10 cellular contexts compared by ENCODE assay signal in the genomic region with DNA sequence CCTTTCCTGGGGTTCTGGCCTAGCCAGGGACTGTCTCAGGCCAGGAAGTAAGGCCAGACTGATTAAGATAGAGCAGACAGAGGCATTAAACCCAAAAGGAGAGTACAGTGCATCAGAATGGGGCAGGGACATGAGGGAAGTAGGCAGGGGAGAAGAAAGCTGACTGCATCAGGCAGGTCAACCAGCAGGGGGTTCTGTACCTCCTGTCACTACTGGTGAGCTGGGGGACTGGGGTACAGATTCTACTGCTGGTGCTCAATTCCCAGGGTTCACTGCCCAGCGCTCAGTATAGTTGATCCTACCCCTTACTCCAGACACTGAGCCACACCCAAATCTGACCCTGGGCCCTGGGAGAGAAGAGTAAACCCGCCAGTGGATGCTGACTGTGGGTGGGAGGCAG. TPM values are rescaled to one million over a fixed set of nuclear protein-coding genes. Genes with fewer than 3 reads are reported as not detected.
DNase-seq lines count a peak whose midpoint lies in the region; ATAC-seq and TF ChIP-seq lines count a peak whose summit lies in the region.
"Had no signal": no experiment of that assay in that cellular context is flagged by ENCODE, and none has a peak within 500 bp of the region (broad histone marks: within the 10 kb centered on the region; RNA-seq: fewer than 3 reads in every experiment).

No MANE protein-coding gene starts in this region.

- intact Hi-C loops in dorsolateral prefrontal cortex (cut with DNase I), result loop anchor here in 1 of 2 donors (2.0 kb wide), 1 partner anchor 51 kb away; no protein-coding TSS in a partner anchor
- intact Hi-C loops in spleen (cut with DNase I; ENCODE audit: low total_unique reads), result no loop called here

- no peak overlapping the region for H3K4me2 ChIP-seq in OCI-LY1 (ENCODE audit: low read length)

- no peak for ATAC-seq in HG02938 (IDR thresholded peaks at IDR 0.05; ENCODE audit: unreplicated experiment)
- no peak for ATAC-seq in GM18502 (IDR thresholded peaks at IDR 0.05; ENCODE audit: poor library complexity, unreplicated experiment)
- ATAC-seq: activated CD4-positive, CD25-positive, alpha-beta regulatory T cell treated with anti-CD3 and anti-CD28 coated beads, Interleukin-2, amount 50 U/mL, for 24 hours had no signal

- H3F3A ChIP-seq in OCI-LY1 (ENCODE audit: insufficient read depth, low read length), result no peaks in the 10 kb centered on the region

- H2AFZ ChIP-seq in OCI-LY1 (ENCODE audit: low read length), result no peak overlapping the region

- DNase-seq in dorsolateral prefrontal cortex (peak in 1 of 10 donors; percentile 21), spleen (no peak), KG1 (lab: John Stamatoyannopoulos, UW) (no peak)
- DNase-seq: pancreas had no signal

- H3K27me3 ChIP-seq in OCI-LY1 (ENCODE audit: insufficient read depth, low read length) (0 out of 2 replicates have a peak, but pooled peaks cover 8% of the 10 kb centered on the region), dorsolateral prefrontal cortex (no peaks in the 10 kb centered on the region), spleen (replicated peaks in 1 of 7) (peaks cover 0 to 20% (median 0%) of the 10 kb centered on the region in 7 donors)
- H3K27me3 ChIP-seq: pancreas had no signal

- no peaks in the 10 kb centered on the region for H3K79me2 ChIP-seq in OCI-LY1 (ENCODE audit: insufficient read depth, low read length)

- no peak overlapping the region for H3K9ac ChIP-seq in OCI-LY1 (ENCODE audit: low read length)

- no peaks in the 10 kb centered on the region for H4K20me1 ChIP-seq in OCI-LY1 (ENCODE audit: insufficient read depth, low read length)

- H3K4me3 ChIP-seq in OCI-LY1 (ENCODE audit: low read depth, low read length, poor library complexity, severe bottlenecking) (no peak overlapping the region), dorsolateral prefrontal cortex (peak overlapping the region; percentile 16 to 93 (median 69)), spleen (peak overlapping the region in 6 of 8 donors; percentile 10 to 57 (median 34))
- H3K4me3 ChIP-seq: pancreas had no signal

- H3K9me3 ChIP-seq in OCI-LY1 (ENCODE audit: low read length), result no peaks in the 10 kb centered on the region
- no peaks in the 10 kb centered on the region for H3K9me3 ChIP-seq in spleen
- H3K9me3 ChIP-seq: pancreas had no signal

- TF ChIP-seq CTCF in GM12874 (IDR thresholded peaks at IDR 0.05; ENCODE audit: insufficient read depth, low read depth, low read length) (peak; percentile 46), OCI-LY1 (IDR thresholded peaks at IDR 0.05; ENCODE audit: low read length) (peak; percentile 18; the same call in 1 of the 2 replicates), dorsolateral prefrontal cortex (IDR thresholded peaks at IDR 0.05 in 54 of 56, conservative IDR thresholded peaks at IDR 0.05 in 2 of 56; ENCODE audit: low read depth in 1 of 56, partially characterized antibody in 56 of 56) (peak in 43 of 56 donors; percentile 12 to 59 (median 39)), spleen (IDR thresholded peaks at IDR 0.05 in 8 of 11, conservative IDR thresholded peaks at IDR 0.05 in 3 of 11) (peak in 1 of 11 experiments; percentile 11)

- H3K27ac ChIP-seq in OCI-LY1 (ENCODE audit: low read depth, low read length, poor library complexity, severe bottlenecking) (no peak overlapping the region), dorsolateral prefrontal cortex (peak overlapping the region; percentile 89 to 100 (median 99)), spleen (peak overlapping the region in 7 of 8 donors; percentile 9 to 74 (median 66))
- H3K27ac ChIP-seq: pancreas had no signal

- WGBS in spleen, 5 donors, result 72 to 100% (median 81%) methylated on average over 2 of the region's 2 CpGs

- TF ChIP-seq POLR2A in spleen (IDR thresholded peaks at IDR 0.05), result no peak

- H3K9me2 ChIP-seq in OCI-LY1 (ENCODE audit: low read depth, low read length), result no peaks in the 10 kb centered on the region

- H3K36me3 ChIP-seq in OCI-LY1 (ENCODE audit: insufficient read depth, low read length), result no peaks in the 10 kb centered on the region
- H3K36me3 ChIP-seq in spleen, result no peaks in the 10 kb centered on the region
- H3K36me3 ChIP-seq: pancreas had no signal

- H3K4me1 ChIP-seq in OCI-LY1 (ENCODE audit: insufficient read depth, low read length, severe bottlenecking) (no peaks in the 10 kb centered on the region), spleen (peaks cover 2 to 68% (median 22%) of the 10 kb centered on the region in 6 donors)
- H3K4me1 ChIP-seq: pancreas had no signal

RNA-seq across cellular contexts. Expression of a gene that starts 12.9 kb away (rescaled TPM):
- total RNA-seq in dorsolateral prefrontal cortex (100 to 1,000 TPM in 25 of 120 experiments, 10 to 100 TPM in 95; 66.6 to 122 (median 90.6) TPM), spleen (10 to 100 TPM; 42.0 to 61.9 (median 50.3) TPM)
- 10 to 100 TPM; 12.7 to 17.3 (median 14.1) TPM for polyA plus RNA-seq in spleen

RNA-seq across cellular contexts. Expression of a gene that starts 39.1 kb away (rescaled TPM):
- total RNA-seq in dorsolateral prefrontal cortex (1 to 10 TPM in 1 of 120 experiments, under 1 TPM in 116, not detected in 3; 0.10 to 1.0 (median 0.30) TPM), spleen (1 to 10 TPM; 1.1 to 1.7 (median 1.3) TPM)
- under 1 TPM; 0.57 to 0.79 (median 0.61) TPM for polyA plus RNA-seq in spleen
- total RNA-seq: astrocyte had no signal
- polyA plus RNA-seq: pancreas had no signal
